8 cellular contexts compared by ENCODE assay signal in genomic region chr4:83490876-83491450, GRCh38. TPM values are rescaled to one million over a fixed set of nuclear protein-coding genes. Genes with fewer than 3 reads are reported as not detected.
DNase-seq lines count a peak whose midpoint lies in the region; ATAC-seq and TF ChIP-seq lines count a peak whose summit lies in the region.

No MANE protein-coding gene starts in this region.

- WGBS in transverse colon (ENCODE audit: low coverage in 1 of 2), 2 donors, result 0 to 5% methylated on average over 1 of the region's 1 CpG

- no peak for TF ChIP-seq EP300 in transverse colon (IDR thresholded peaks at IDR 0.05; ENCODE audit: low read depth)

- H3K4me1 Mint-ChIP-seq in CD4-positive, CD25-positive, alpha-beta regulatory T cell, result peaks cover 0 to 7% (median 2%) of the 10 kb centered on the region in 4 donors

- H3K9me3 Mint-ChIP-seq in CD4-positive, CD25-positive, alpha-beta regulatory T cell, result no peaks in the 10 kb centered on the region

- TF ChIP-seq CTCF in foreskin fibroblast (IDR thresholded peaks at IDR 0.05; ENCODE audit: low read depth, low read length) (peak; percentile 82), transverse colon (IDR thresholded peaks at IDR 0.05) (peak; percentile 63 to 83 (median 68))

- no peak overlapping the region for H3K4me3 ChIP-seq in CD4-positive, CD25-positive, alpha-beta regulatory T cell (ENCODE audit: low read depth, low read length)
- H3K4me3 ChIP-seq in SK-N-MC (no peak overlapping the region), foreskin fibroblast (ENCODE audit: low read depth in 1 of 2, low read length in 2 of 2) (no peak overlapping the region), transverse colon (no peak overlapping the region)

- no peak overlapping the region for H3K4me3 Mint-ChIP-seq in CD4-positive, CD25-positive, alpha-beta regulatory T cell

- no peaks in the 10 kb centered on the region for H3K36me3 ChIP-seq in CD4-positive, CD25-positive, alpha-beta regulatory T cell (ENCODE audit: control insufficient read depth, insufficient read depth, low read length)
- H3K36me3 ChIP-seq in SK-N-MC (ENCODE audit: insufficient read depth, low read length) (no peaks in the 10 kb centered on the region), transverse colon (no peaks in the 10 kb centered on the region)

- peak; percentile 71 to 74 for ATAC-seq in CD4-positive, CD25-positive, alpha-beta regulatory T cell (ENCODE audit: low read depth in 2 of 2)
- ATAC-seq in GM18498 (IDR thresholded peaks at IDR 0.05; ENCODE audit: unreplicated experiment), result peak; percentile 83
- ATAC-seq in HG03066 (IDR thresholded peaks at IDR 0.05; ENCODE audit: low read depth, unreplicated experiment), result peak; percentile 70

- no peaks in the 10 kb centered on the region for H3K27me3 ChIP-seq in CD4-positive, CD25-positive, alpha-beta regulatory T cell (ENCODE audit: control insufficient read depth, insufficient read depth, low read length)
- H3K27me3 ChIP-seq in transverse colon, result no peaks in the 10 kb centered on the region

- H3K27me3 Mint-ChIP-seq in CD4-positive, CD25-positive, alpha-beta regulatory T cell, result peaks cover 13% of the 10 kb centered on the region

- no peaks in the 10 kb centered on the region for H3K36me3 Mint-ChIP-seq in CD4-positive, CD25-positive, alpha-beta regulatory T cell

- no peak overlapping the region for H3K27ac Mint-ChIP-seq in CD4-positive, CD25-positive, alpha-beta regulatory T cell

- no peak overlapping the region for H3K27ac ChIP-seq in CD4-positive, CD25-positive, alpha-beta regulatory T cell (ENCODE audit: insufficient read depth, low read length, poor library complexity, severe bottlenecking)
- H3K27ac ChIP-seq in SK-N-MC (peak overlapping the region; percentile 40; the same call in 1 of the 2 replicates), transverse colon (no peak overlapping the region)

- intact Hi-C loops in transverse colon (cut with DNase I; ENCODE audit: low total_unique reads), result no loop called here

- no peaks in the 10 kb centered on the region for H3K9me3 ChIP-seq in CD4-positive, CD25-positive, alpha-beta regulatory T cell (ENCODE audit: control insufficient read depth in 2 of 2, low read length in 2 of 2)
- H3K9me3 ChIP-seq in SK-N-MC (ENCODE audit: low read depth, low read length) (no peaks in the 10 kb centered on the region), transverse colon (no peaks in the 10 kb centered on the region)

- DNase-seq in CD4-positive, CD25-positive, alpha-beta regulatory T cell, result peak; percentile 9 to 55 (median 53)
- DNase-seq in SK-N-MC (ENCODE audit: low read depth, low spot score) (no peak), foreskin fibroblast (peak in 1 of 2 donors; percentile 34), transverse colon (no peak), NOMO-1 treated with DMSO at 0.1 percent for 48 hours (lab: John Stamatoyannopoulos, UW; ENCODE audit: unreplicated experiment) (no peak), NCI-H2029 treated with DMSO at 0.1 percent for 48 hours (lab: John Stamatoyannopoulos, UW) (no peak)

- no peak for TF ChIP-seq POLR2A in transverse colon (IDR thresholded peaks at IDR 0.05)

- no peaks in the 10 kb centered on the region for H3K4me1 ChIP-seq in CD4-positive, CD25-positive, alpha-beta regulatory T cell (ENCODE audit: control insufficient read depth, insufficient read depth, low read length, poor library complexity, severe bottlenecking)
- peaks cover 0 to under 1% (median 0%) of the 10 kb centered on the region in 4 donors for H3K4me1 ChIP-seq in transverse colon

- in situ Hi-C loops in transverse colon (cut with MboI; ENCODE audit: low pct_ligation_motif_present in 1 of 4, low pct_unique_long_range_greater_than_20kb in 1 of 4, low sequenced_read_pairs in 3 of 4), result no loop called here

- peak overlapping the region; percentile 26 for H3K9ac ChIP-seq in SK-N-MC (ENCODE audit: insufficient read length)

RNA-seq across cellular contexts. Expression of gene ABRAXAS1, which starts 6.1 kb away (rescaled TPM):
- 16.3 TPM for total RNA-seq in CD4-positive, CD25-positive, alpha-beta regulatory T cell
- polyA plus RNA-seq in CD4-positive, CD25-positive, alpha-beta regulatory T cell, result 10 to 100 TPM; 10.0 to 18.7 (median 12.5) TPM
- 10 to 100 TPM in 2 of 4 donors, 1 to 10 TPM in 2; 5.0 to 12.4 (median 9.7) TPM for total RNA-seq in transverse colon

RNA-seq across cellular contexts. Expression of gene MRPS18C, which starts 35.1 kb away (rescaled TPM):
- total RNA-seq in CD4-positive, CD25-positive, alpha-beta regulatory T cell, result 22.9 TPM
- polyA plus RNA-seq in CD4-positive, CD25-positive, alpha-beta regulatory T cell, result 10 to 100 TPM; 66.8 to 99.3 (median 84.0) TPM
- 10 to 100 TPM; 10.7 to 32.2 (median 16.5) TPM for total RNA-seq in transverse colon

RNA-seq across cellular contexts. Expression of gene HELQ, which starts 35.3 kb away (rescaled TPM):
- 35.8 TPM for total RNA-seq in CD4-positive, CD25-positive, alpha-beta regulatory T cell
- polyA plus RNA-seq in CD4-positive, CD25-positive, alpha-beta regulatory T cell, result 10 to 100 TPM; 23.8 to 37.8 (median 25.8) TPM
- 10 to 100 TPM in 2 of 4 donors, 1 to 10 TPM in 2; 2.6 to 19.1 (median 7.4) TPM for total RNA-seq in transverse colon

RNA-seq across cellular contexts. Expression of gene GPAT3, which starts 44.9 kb away (rescaled TPM):
- total RNA-seq in CD4-positive, CD25-positive, alpha-beta regulatory T cell, result 2.4 TPM
- polyA plus RNA-seq in CD4-positive, CD25-positive, alpha-beta regulatory T cell, result 1 to 10 TPM; 2.5 to 6.7 (median 3.7) TPM
- 10 to 100 TPM in 3 of 4 donors, 1 to 10 TPM in 1; 2.8 to 32.4 (median 22.0) TPM for total RNA-seq in transverse colon

Comparison
In these comparisons a context has a peak if more than half of its experiments do, and no peak if none do; other contexts are left out.
1. DNase-seq: peak in CD4-positive, CD25-positive, alpha-beta regulatory T cell (3 of 3); none in SK-N-MC (single experiment), transverse colon (single experiment), NOMO-1 treated with DMSO at 0.1 percent for 48 hours (single experiment) and NCI-H2029 treated with DMSO at 0.1 percent for 48 hours (single experiment).
2. Peak in every context shown above with its lines, with median percentiles within 50 percentile points of each other: ATAC-seq.